Comparison of ENCODE assay signal across 16 cellular contexts in the genomic region with DNA sequence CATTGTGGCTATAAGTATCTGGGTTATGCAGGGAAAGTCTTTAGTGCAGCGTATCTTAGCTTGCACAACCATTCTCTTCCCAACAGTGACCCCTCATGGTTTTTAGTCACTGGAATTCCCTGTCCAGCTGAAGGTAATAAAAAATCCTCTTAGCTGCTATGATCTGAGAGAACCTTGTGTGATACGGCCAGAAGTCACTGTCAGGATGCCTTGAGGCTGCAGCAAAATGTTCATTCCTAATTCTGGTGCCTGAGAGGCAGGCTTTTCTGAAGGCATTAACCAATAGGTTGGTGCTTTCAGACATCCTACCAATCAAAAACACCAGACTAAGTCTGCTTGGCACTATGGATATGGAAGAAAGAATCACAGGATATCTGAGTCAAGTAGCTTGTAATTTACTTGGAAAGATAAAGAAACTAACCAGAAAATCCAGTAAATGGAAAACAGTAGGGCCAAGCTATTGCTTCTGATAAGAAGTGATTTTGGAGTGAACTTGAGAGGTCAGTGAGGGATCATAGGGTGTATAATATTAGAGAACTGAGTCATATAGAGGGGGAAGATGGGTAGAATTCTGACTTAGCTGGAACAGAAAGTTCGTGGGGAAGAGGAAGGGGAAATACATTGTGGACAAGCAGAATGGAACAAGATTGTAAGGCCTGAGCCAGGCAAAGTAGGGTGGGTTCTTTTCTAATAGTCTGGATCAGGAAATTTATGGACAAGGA.
A peak's percentile ranks its signal among the peaks of the same experiment; 100 is the strongest.
DNase-seq lines count a peak whose midpoint lies in the region; ATAC-seq and TF ChIP-seq lines count a peak whose summit lies in the region.
"Had no signal": no experiment of that assay in that cellular context is flagged by ENCODE, and none has a peak within 500 bp of the region (broad histone marks: within the 10 kb centered on the region; RNA-seq: fewer than 3 reads in every experiment).

No MANE protein-coding gene starts in this region.

- no peaks in the 10 kb centered on the region for H3K27me3 ChIP-seq in left ventricle myocardium inferior (ENCODE audit: low read depth)
- H3K27me3 ChIP-seq: tibial nerve had no signal

- H3K36me3 ChIP-seq in left ventricle myocardium inferior = no peaks in the 10 kb centered on the region
- H3K36me3 ChIP-seq: tibial nerve had no signal

- H3K27ac Mint-ChIP-seq in stimulated activated naive B cell treated with anti-CD40 and anti-IgM and Interleukin-4, amounts not matched to agents 10 μg/mL and 1 μg/mL and 100 μg/mL, for 72 hours = no peak overlapping the region
- no peak overlapping the region for H3K27ac Mint-ChIP-seq in activated naive CD4-positive, alpha-beta T cell treated with anti-CD3 and anti-CD28 coated beads, Interleukin-2, amount 50 U/mL, for 72 hours
- H3K27ac Mint-ChIP-seq: activated naive CD4-positive, alpha-beta T cell treated with anti-CD3 and anti-CD28 coated beads, Interleukin-2, amount 10 ng/mL, durations not matched to agents 7 days and 5 days; T-helper 1 cell treated with Interleukin-12 subunit alpha and Interleukin-12 subunit beta and Interleukin-4 antibody, amounts not matched to agents 30 μg/mL and 1 μg/mL, for 36 hours had no signal

- no peak overlapping the region for H3K4me3 Mint-ChIP-seq in stimulated activated naive B cell treated with anti-CD40 and anti-IgM and Interleukin-4, amounts not matched to agents 10 μg/mL and 1 μg/mL and 100 μg/mL, for 72 hours
- H3K4me3 Mint-ChIP-seq: activated naive CD4-positive, alpha-beta T cell treated with anti-CD3 and anti-CD28 coated beads, Interleukin-2, amount 10 ng/mL, durations not matched to agents 7 days and 5 days; T-helper 1 cell treated with Interleukin-12 subunit alpha and Interleukin-12 subunit beta and Interleukin-4 antibody, amounts not matched to agents 30 μg/mL and 1 μg/mL, for 36 hours had no signal

- ATAC-seq in stimulated activated naive B cell treated with anti-CD40 and anti-IgM and Interleukin-4, amounts not matched to agents 10 μg/mL and 1 μg/mL and 100 μg/mL, for 72 hours (replicated peaks) = peak; percentile 55 to 69
- ATAC-seq in activated naive CD4-positive, alpha-beta T cell treated with anti-CD3 and anti-CD28 coated beads, Interleukin-2, amount 50 U/mL, for 72 hours = no peak
- ATAC-seq: A549 had no signal

- peaks cover 3 to 15% of the 10 kb centered on the region in 2 donors for H3K4me1 Mint-ChIP-seq in stimulated activated naive B cell treated with anti-CD40 and anti-IgM and Interleukin-4, amounts not matched to agents 10 μg/mL and 1 μg/mL and 100 μg/mL, for 72 hours
- H3K4me1 Mint-ChIP-seq: activated naive CD4-positive, alpha-beta T cell treated with anti-CD3 and anti-CD28 coated beads, Interleukin-2, amount 10 ng/mL, durations not matched to agents 7 days and 5 days had no signal

- no peaks in the 10 kb centered on the region for H3K9me3 ChIP-seq in left ventricle myocardium inferior (replicated peaks)
- H3K9me3 ChIP-seq: A549, tibial nerve had no signal

- H3K27me3 Mint-ChIP-seq in stimulated activated naive B cell treated with anti-CD40 and anti-IgM and Interleukin-4, amounts not matched to agents 10 μg/mL and 1 μg/mL and 100 μg/mL, for 72 hours = peaks cover 4 to 6% of the 10 kb centered on the region in 2 donors
- H3K27me3 Mint-ChIP-seq: activated naive CD4-positive, alpha-beta T cell treated with anti-CD3 and anti-CD28 coated beads, Interleukin-2, amount 10 ng/mL, durations not matched to agents 7 days and 5 days had no signal

- peaks cover 8% of the 10 kb centered on the region for H3K4me1 ChIP-seq in left ventricle myocardium inferior
- H3K4me1 ChIP-seq: A549 had no signal

- in situ Hi-C loops in astrocyte of the cerebellum (cut with HindIII; ENCODE audit: low sequenced_read_pairs) = no loop called here

- H3K9me3 Mint-ChIP-seq in stimulated activated naive B cell treated with anti-CD40 and anti-IgM and Interleukin-4, amounts not matched to agents 10 μg/mL and 1 μg/mL and 100 μg/mL, for 72 hours = peaks cover 0 to 2% of the 10 kb centered on the region in 2 donors
- H3K9me3 Mint-ChIP-seq in activated naive CD4-positive, alpha-beta T cell treated with anti-CD3 and anti-CD28 coated beads, Interleukin-2, amount 50 U/mL, for 72 hours = no peaks in the 10 kb centered on the region
- H3K9me3 Mint-ChIP-seq: activated naive CD4-positive, alpha-beta T cell treated with anti-CD3 and anti-CD28 coated beads, Interleukin-2, amount 10 ng/mL, durations not matched to agents 7 days and 5 days; T-helper 1 cell treated with Interleukin-12 subunit alpha and Interleukin-12 subunit beta and Interleukin-4 antibody, amounts not matched to agents 30 μg/mL and 1 μg/mL, for 36 hours had no signal

- H3K36me3 Mint-ChIP-seq in stimulated activated naive B cell treated with anti-CD40 and anti-IgM and Interleukin-4, amounts not matched to agents 10 μg/mL and 1 μg/mL and 100 μg/mL, for 72 hours = no peaks in the 10 kb centered on the region
- no peaks in the 10 kb centered on the region for H3K36me3 Mint-ChIP-seq in activated naive CD4-positive, alpha-beta T cell treated with anti-CD3 and anti-CD28 coated beads, Interleukin-2, amount 50 U/mL, for 72 hours
- H3K36me3 Mint-ChIP-seq: activated naive CD4-positive, alpha-beta T cell treated with anti-CD3 and anti-CD28 coated beads, Interleukin-2, amount 10 ng/mL, durations not matched to agents 7 days and 5 days had no signal

- TF ChIP-seq CTCF in astrocyte of the cerebellum (IDR thresholded peaks at IDR 0.05; ENCODE audit: low read depth, low read length, missing control alignments) (peak; percentile 41), left ventricle myocardium inferior (IDR thresholded peaks at IDR 0.05; ENCODE audit: borderline replicate concordance) (peak; percentile 39)

- DNase-seq in NCI-H2171 treated with DMSO at 0.1 percent for 48 hours (lab: John Stamatoyannopoulos, UW) = peak; percentile 8
- no peak for DNase-seq in NCI-H2171 (lab: John Stamatoyannopoulos, UW)
- peak; percentile 20 for DNase-seq in astrocyte of the cerebellum (ENCODE audit: low read depth)
- DNase-seq in left ventricle myocardium inferior = no peak
- DNase-seq in stimulated activated naive B cell treated with anti-CD40 and anti-IgM and Interleukin-4, amounts not matched to agents 10 μg/mL and 1 μg/mL and 100 μg/mL, for 72 hours = no peak
- DNase-seq in NCI-H446 (lab: John Stamatoyannopoulos, UW) = no peak
- no peak for DNase-seq in AML-193 (lab: John Stamatoyannopoulos, UW)
- no peak for DNase-seq in activated naive CD4-positive, alpha-beta T cell treated with anti-CD3 and anti-CD28 coated beads, Interleukin-2, amount 50 U/mL, for 72 hours (ENCODE audit: low spot score in 2 of 2)
- DNase-seq: activated naive CD4-positive, alpha-beta T cell treated with anti-CD3 and anti-CD28 coated beads, Interleukin-2, amount 10 ng/mL, durations not matched to agents 7 days and 5 days; DND-41; IMR-90; NCI-H187 treated with DMSO at 0.1 percent for 48 hours; OCI-M1 had no signal

- intact Hi-C loops in left ventricle myocardium inferior (cut with micrococcal nuclease) = no loop called here

- no peak overlapping the region for H3K27ac ChIP-seq in left ventricle myocardium inferior (replicated peaks)
- H3K27ac ChIP-seq: A549 had no signal

- H3K4me3 ChIP-seq in astrocyte of the cerebellum (ENCODE audit: low read depth, low read length) (no peak overlapping the region), left ventricle myocardium inferior (no peak overlapping the region)
- H3K4me3 ChIP-seq: A549, tibial nerve had no signal

Comparison
In these comparisons a context has a peak if more than half of its experiments do, and no peak if none do; other contexts are left out.
1. DNase-seq: peak in NCI-H2171 treated with DMSO at 0.1 percent for 48 hours (single experiment) and astrocyte of the cerebellum (single experiment); none in NCI-H2171 (single experiment), left ventricle myocardium inferior (single experiment), stimulated activated naive B cell treated with anti-CD40 and anti-IgM and Interleukin-4, amounts not matched to agents 10 μg/mL and 1 μg/mL and 100 μg/mL, for 72 hours (single experiment), NCI-H446 (0 of 2), AML-193 (0 of 2) and activated naive CD4-positive, alpha-beta T cell treated with anti-CD3 and anti-CD28 coated beads, Interleukin-2, amount 50 U/mL, for 72 hours (0 of 2).
2. ATAC-seq: peak in stimulated activated naive B cell treated with anti-CD40 and anti-IgM and Interleukin-4, amounts not matched to agents 10 μg/mL and 1 μg/mL and 100 μg/mL, for 72 hours (2 of 2); none in activated naive CD4-positive, alpha-beta T cell treated with anti-CD3 and anti-CD28 coated beads, Interleukin-2, amount 50 U/mL, for 72 hours (0 of 2).